Comparison of ENCODE assay signal across 1 cellular context in the genomic region with DNA sequence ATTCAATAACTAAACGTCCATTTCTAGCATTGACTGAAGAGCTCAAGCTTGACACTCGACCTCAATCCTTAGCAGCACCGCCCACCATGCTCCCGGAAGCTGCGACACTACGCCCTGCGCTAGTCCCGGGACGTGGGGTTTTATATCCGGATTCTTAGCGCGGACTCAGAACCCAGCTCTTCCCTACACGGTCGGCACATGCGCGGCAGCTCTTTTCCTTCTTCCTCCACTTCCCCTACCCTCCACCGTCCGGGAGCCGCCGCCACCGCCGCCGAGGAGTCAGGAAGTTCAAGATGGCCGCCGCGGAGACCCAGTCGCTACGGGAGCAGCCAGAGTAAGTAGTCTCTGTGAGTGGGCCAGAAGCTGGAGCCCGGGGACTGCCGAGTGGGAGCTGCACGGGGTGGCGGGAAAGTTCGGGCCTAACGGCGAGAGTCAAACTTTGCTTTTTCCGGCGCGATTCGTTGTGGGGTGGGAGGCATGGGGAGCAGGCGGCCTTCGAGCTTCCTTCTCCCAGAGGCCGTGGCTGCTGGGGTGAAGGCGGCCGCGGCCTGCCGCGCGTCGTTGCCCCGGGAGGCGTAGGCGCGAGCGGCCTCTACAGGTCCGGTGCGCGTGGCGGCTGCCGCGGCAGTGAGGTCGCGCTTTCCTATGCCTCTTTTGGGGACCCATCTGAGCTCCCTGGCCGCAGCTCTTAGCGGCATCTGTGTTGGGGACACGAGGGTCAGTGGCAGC.
TF ChIP-seq lines count a peak whose summit lies in the region.

No MANE protein-coding gene starts in this region.

TF ChIP-seq in WTC11, 78 proteins besides CTCF, POLR2A, EP300 and RAD21 (continued from another document):
- TF ChIP-seq, protein P1, sequence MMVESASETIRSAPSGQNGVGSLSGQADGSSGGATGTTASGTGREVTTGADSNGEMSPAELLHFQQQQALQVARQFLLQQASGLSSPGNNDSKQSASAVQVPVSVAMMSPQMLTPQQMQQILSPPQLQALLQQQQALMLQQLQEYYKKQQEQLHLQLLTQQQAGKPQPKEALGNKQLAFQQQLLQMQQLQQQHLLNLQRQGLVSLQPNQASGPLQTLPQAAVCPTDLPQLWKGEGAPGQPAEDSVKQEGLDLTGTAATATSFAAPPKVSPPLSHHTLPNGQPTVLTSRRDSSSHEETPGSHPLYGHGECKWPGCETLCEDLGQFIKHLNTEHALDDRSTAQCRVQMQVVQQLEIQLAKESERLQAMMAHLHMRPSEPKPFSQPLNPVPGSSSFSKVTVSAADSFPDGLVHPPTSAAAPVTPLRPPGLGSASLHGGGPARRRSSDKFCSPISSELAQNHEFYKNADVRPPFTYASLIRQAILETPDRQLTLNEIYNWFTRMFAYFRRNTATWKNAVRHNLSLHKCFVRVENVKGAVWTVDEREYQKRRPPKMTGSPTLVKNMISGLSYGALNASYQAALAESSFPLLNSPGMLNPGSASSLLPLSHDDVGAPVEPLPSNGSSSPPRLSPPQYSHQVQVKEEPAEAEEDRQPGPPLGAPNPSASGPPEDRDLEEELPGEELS (CRISPR knock-in tag; IDR thresholded peaks at IDR 0.05) = 0 out of 2 replicates have a peak, but pooled peaks have one; percentile 24
- TF ChIP-seq EMX1 (CRISPR knock-in tag; IDR thresholded peaks at IDR 0.05) (no peak), TEAD1 (CRISPR knock-in tag; IDR thresholded peaks at IDR 0.05) (peak; percentile 82), IRF2 (CRISPR knock-in tag; IDR thresholded peaks at IDR 0.05; ENCODE audit: borderline replicate concordance, low read depth) (no peak)
- TF ChIP-seq, protein P2, sequence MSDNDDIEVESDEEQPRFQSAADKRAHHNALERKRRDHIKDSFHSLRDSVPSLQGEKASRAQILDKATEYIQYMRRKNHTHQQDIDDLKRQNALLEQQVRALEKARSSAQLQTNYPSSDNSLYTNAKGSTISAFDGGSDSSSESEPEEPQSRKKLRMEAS (CRISPR knock-in tag; IDR thresholded peaks at IDR 0.05) = peak; percentile 88
- TF ChIP-seq, protein P3, sequence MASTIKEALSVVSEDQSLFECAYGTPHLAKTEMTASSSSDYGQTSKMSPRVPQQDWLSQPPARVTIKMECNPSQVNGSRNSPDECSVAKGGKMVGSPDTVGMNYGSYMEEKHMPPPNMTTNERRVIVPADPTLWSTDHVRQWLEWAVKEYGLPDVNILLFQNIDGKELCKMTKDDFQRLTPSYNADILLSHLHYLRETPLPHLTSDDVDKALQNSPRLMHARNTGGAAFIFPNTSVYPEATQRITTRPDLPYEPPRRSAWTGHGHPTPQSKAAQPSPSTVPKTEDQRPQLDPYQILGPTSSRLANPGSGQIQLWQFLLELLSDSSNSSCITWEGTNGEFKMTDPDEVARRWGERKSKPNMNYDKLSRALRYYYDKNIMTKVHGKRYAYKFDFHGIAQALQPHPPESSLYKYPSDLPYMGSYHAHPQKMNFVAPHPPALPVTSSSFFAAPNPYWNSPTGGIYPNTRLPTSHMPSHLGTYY (CRISPR knock-in tag; IDR thresholded peaks at IDR 0.05) = no peak
